Comparison of ENCODE assay signal across 13 cellular contexts in the genomic region with DNA sequence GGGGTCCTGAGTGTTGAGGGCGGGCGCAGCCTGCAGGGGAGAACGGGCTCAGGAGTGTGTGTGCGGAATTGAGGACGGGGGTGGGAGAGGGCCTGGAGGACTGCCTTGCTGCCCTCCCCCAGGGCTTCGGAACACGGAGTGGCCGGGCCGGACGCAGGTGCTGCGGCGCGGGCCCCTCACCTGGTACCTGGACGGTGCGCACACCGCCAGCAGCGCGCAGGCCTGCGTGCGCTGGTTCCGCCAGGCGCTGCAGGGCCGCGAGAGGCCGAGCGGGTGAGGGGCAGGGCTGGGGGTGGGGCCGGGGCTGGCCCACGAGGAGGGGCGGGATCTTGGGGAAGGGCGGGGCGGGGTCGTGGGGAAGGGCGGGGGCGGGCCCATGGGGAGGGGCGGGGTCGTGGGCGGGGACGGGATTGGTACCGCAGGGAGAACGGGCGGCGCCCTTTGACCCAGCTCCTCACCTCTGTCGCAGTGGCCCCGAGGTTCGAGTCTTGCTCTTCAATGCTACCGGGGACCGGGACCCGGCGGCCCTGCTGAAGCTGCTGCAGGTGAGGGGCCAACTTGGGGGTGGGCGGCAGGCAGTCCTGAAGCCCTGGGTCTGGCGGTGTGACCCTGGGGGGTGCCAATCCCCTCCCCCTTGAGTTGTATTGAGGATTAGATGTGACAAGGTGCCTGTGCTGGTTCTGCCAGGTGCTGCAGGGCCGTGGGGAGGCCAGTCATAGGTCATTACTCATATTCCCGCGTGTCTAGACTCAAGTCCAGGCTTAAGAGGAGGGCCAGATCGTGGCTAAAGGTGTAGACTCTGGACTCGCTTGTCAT. TPM values are rescaled to one million over a fixed set of nuclear protein-coding genes. Genes with fewer than 3 reads are reported as not detected.
DNase-seq lines count a peak whose midpoint lies in the region; ATAC-seq and TF ChIP-seq lines count a peak whose summit lies in the region.
"Had no signal": no experiment of that assay in that cellular context is flagged by ENCODE, and none has a peak within 500 bp of the region (broad histone marks: within the 10 kb centered on the region; RNA-seq: fewer than 3 reads in every experiment).

No MANE protein-coding gene starts in this region.

- intact Hi-C loops in activated CD8-positive, alpha-beta T cell treated with anti-CD3 and anti-CD28 coated beads for 36 hours (cut with micrococcal nuclease): no loop called here

- H3K36me3 ChIP-seq in MG63: peaks cover 67% of the 10 kb centered on the region

- ATAC-seq in activated CD8-positive, alpha-beta T cell treated with anti-CD3 and anti-CD28 coated beads for 36 hours: no peak

- no peaks in the 10 kb centered on the region for H3K9me3 ChIP-seq in MG63

- H3K27me3 Mint-ChIP-seq in nephron progenitor cell (ENCODE audit: low read depth, poor library complexity): peaks cover 7% of the 10 kb centered on the region
- H3K27me3 Mint-ChIP-seq in activated CD8-positive, alpha-beta T cell treated with anti-CD3 and anti-CD28 coated beads for 36 hours: no peaks in the 10 kb centered on the region
- H3K27me3 Mint-ChIP-seq: activated T-cell treated with anti-CD3 and anti-CD28 coated beads, Interleukin-2, amount 50 U/mL, for 24 hours had no signal

- H3K9me3 Mint-ChIP-seq in nephron progenitor cell: no peaks in the 10 kb centered on the region
- H3K9me3 Mint-ChIP-seq in activated CD8-positive, alpha-beta T cell treated with anti-CD3 and anti-CD28 coated beads for 36 hours: no peaks in the 10 kb centered on the region
- H3K9me3 Mint-ChIP-seq: activated T-cell treated with anti-CD3 and anti-CD28 coated beads, Interleukin-2, amount 50 U/mL, for 24 hours; HFFc6; T-helper 1 cell treated with Interleukin-12 subunit alpha and Interleukin-12 subunit beta and Interleukin-4 antibody, amounts not matched to agents 30 μg/mL and 1 μg/mL, for 36 hours had no signal

- H3K27ac Mint-ChIP-seq in nephron progenitor cell: no peak overlapping the region
- H3K27ac Mint-ChIP-seq in activated CD8-positive, alpha-beta T cell treated with anti-CD3 and anti-CD28 coated beads for 36 hours: no peak overlapping the region
- H3K27ac Mint-ChIP-seq: HFFc6; T-helper 1 cell treated with Interleukin-12 subunit alpha and Interleukin-12 subunit beta and Interleukin-4 antibody, amounts not matched to agents 30 μg/mL and 1 μg/mL, for 36 hours had no signal

- peaks cover 25% of the 10 kb centered on the region for H3K36me3 Mint-ChIP-seq in nephron progenitor cell (ENCODE audit: low read depth)
- peaks cover 37% of the 10 kb centered on the region for H3K36me3 Mint-ChIP-seq in activated CD8-positive, alpha-beta T cell treated with anti-CD3 and anti-CD28 coated beads for 36 hours (ENCODE audit: low read depth)

- H3K4me3 Mint-ChIP-seq in nephron progenitor cell: peak overlapping the region; percentile 40
- no peak overlapping the region for H3K4me3 Mint-ChIP-seq in activated CD8-positive, alpha-beta T cell treated with anti-CD3 and anti-CD28 coated beads for 36 hours
- H3K4me3 Mint-ChIP-seq: activated T-cell treated with anti-CD3 and anti-CD28 coated beads, Interleukin-2, amount 50 U/mL, for 24 hours; HFFc6; T-helper 1 cell treated with Interleukin-12 subunit alpha and Interleukin-12 subunit beta and Interleukin-4 antibody, amounts not matched to agents 30 μg/mL and 1 μg/mL, for 36 hours had no signal

- POLR2A ChIA-PET in RWPE1 (lab: Yijun Ruan, JAX; ENCODE audit: low non-redundant PET): no interaction called here
- POLR2A ChIA-PET in activated CD8-positive, alpha-beta T cell treated with anti-CD3 and anti-CD28 coated beads for 36 hours (lab: Charles Lee): interaction anchor here (1.0 to 1.7 kb wide), 4 partner anchors 9 to 53 kb away, joined by 3 to 5 read pairs (median 4); no protein-coding TSS in a partner anchor

- no peaks in the 10 kb centered on the region for H3K4me1 Mint-ChIP-seq in nephron progenitor cell
- peaks cover 2% of the 10 kb centered on the region for H3K4me1 Mint-ChIP-seq in activated CD8-positive, alpha-beta T cell treated with anti-CD3 and anti-CD28 coated beads for 36 hours (ENCODE audit: low read depth)

- DNase-seq in EH (ENCODE audit: low read depth) (peak; percentile 30), RWPE1 (ENCODE audit: low spot score) (peak; percentile 75), germinal center (ENCODE audit: low spot score) (peak; percentile 31), nephron progenitor cell (peak; percentile 77), MG63 (no peak), H4 (ENCODE audit: low spot score) (no peak), DMS53 (lab: John Stamatoyannopoulos, UW) (no peak)
- no peak for DNase-seq in activated CD8-positive, alpha-beta T cell treated with anti-CD3 and anti-CD28 coated beads for 36 hours
- DNase-seq: activated T-cell treated with anti-CD3 and anti-CD28 coated beads, Interleukin-2, amount 50 U/mL, for 24 hours; HFFc6; NCI-H526 had no signal

- TF ChIP-seq CTCF in RWPE1 (conservative IDR thresholded peaks at IDR 0.05; ENCODE audit: low read depth): no peak
- no peak for TF ChIP-seq CTCF in nephron progenitor cell (IDR thresholded peaks at IDR 0.05)
- no peak for TF ChIP-seq CTCF in activated CD8-positive, alpha-beta T cell treated with anti-CD3 and anti-CD28 coated beads for 36 hours (IDR thresholded peaks at IDR 0.05)

- no peaks in the 10 kb centered on the region for H3K27me3 ChIP-seq in MG63

- H3K27ac ChIP-seq in RWPE1: peak overlapping the region; percentile 68

- no peak overlapping the region for H3K4me3 ChIP-seq in MG63

- CTCF ChIA-PET in RWPE1 (lab: Yijun Ruan, JAX): no interaction called here
- CTCF ChIA-PET in activated CD8-positive, alpha-beta T cell treated with anti-CD3 and anti-CD28 coated beads for 36 hours (lab: Charles Lee): no interaction called here

RNA-seq across cellular contexts. Expression of gene FPGS, which starts 7.1 kb away (rescaled TPM):
- 100 and 115 TPM in 2 replicates for total RNA-seq in MG63 (2014; rRNA removed; shearing (Covaris generic); ENCODE audit: low replicate concordance)
- total RNA-seq in H4 (2014; rRNA removed; shearing (Covaris generic)): 32.8 and 49.8 TPM in 2 replicates
- 10 to 100 TPM; 79.8 to 80.4 TPM for total RNA-seq in activated CD8-positive, alpha-beta T cell treated with anti-CD3 and anti-CD28 coated beads for 36 hours

RNA-seq across cellular contexts. Expression of gene CDK9, which starts 23.9 kb away (rescaled TPM):
- 48.6 and 67.5 TPM in 2 replicates for total RNA-seq in MG63 (2014; rRNA removed; shearing (Covaris generic); ENCODE audit: low replicate concordance)
- total RNA-seq in H4 (2014; rRNA removed; shearing (Covaris generic)): 22.8 and 24.8 TPM in 2 replicates
- total RNA-seq in activated CD8-positive, alpha-beta T cell treated with anti-CD3 and anti-CD28 coated beads for 36 hours: 10 to 100 TPM; 86.2 to 91.6 TPM

RNA-seq across cellular contexts. Expression of gene SH2D3C, which starts 31.3 kb away (rescaled TPM):
- not detected in 2 replicates for total RNA-seq in MG63 (2014; rRNA removed; shearing (Covaris generic); ENCODE audit: low replicate concordance)
- total RNA-seq in H4 (2014; rRNA removed; shearing (Covaris generic)): 0.12 and 0.23 TPM in 2 replicates
- 10 to 100 TPM; 29.9 to 30.3 TPM for total RNA-seq in activated CD8-positive, alpha-beta T cell treated with anti-CD3 and anti-CD28 coated beads for 36 hours
- total RNA-seq: HFFc6, HT1080 had no signal

RNA-seq across cellular contexts. Expression of gene ENG, which starts 44.7 kb away (rescaled TPM):
- 12.9 and 14.0 TPM in 2 replicates for total RNA-seq in MG63 (2014; rRNA removed; shearing (Covaris generic); ENCODE audit: low replicate concordance)
- 1.8 and 3.0 TPM in 2 replicates for total RNA-seq in H4 (2014; rRNA removed; shearing (Covaris generic))
- total RNA-seq in activated CD8-positive, alpha-beta T cell treated with anti-CD3 and anti-CD28 coated beads for 36 hours: 10 to 100 TPM; 14.2 to 15.0 TPM

Comparison
In these comparisons a context has a peak if more than half of its experiments do, and no peak if none do; other contexts are left out.
1. DNase-seq: peak in EH (single experiment), RWPE1 (single experiment), germinal center (single experiment) and nephron progenitor cell (single experiment); none in MG63 (single experiment), H4 (single experiment), DMS53 (single experiment) and activated CD8-positive, alpha-beta T cell treated with anti-CD3 and anti-CD28 coated beads for 36 hours (single experiment).
2. RNA of gene SH2D3C, which starts 31.3 kb away (total RNA-seq): 29.9 to 30.3 TPM in activated CD8-positive, alpha-beta T cell treated with anti-CD3 and anti-CD28 coated beads for 36 hours; 0.12 to 0.23 TPM in H4 and not detected in MG63; every median in the first group is over 10 times any median in the second.